Comparison of ENCODE assay signal across 37 cellular contexts in genomic region chr1:215064327-215064726, GRCh38. TPM values are rescaled to one million over a fixed set of nuclear protein-coding genes. Genes with fewer than 3 reads are reported as not detected.
"Had no signal": no experiment of that assay in that cellular context is flagged by ENCODE, and none has a peak within 500 bp of the region (broad histone marks: within the 10 kb centered on the region; RNA-seq: fewer than 3 reads in every experiment).

No MANE protein-coding gene starts in this region.

- H3K27ac Mint-ChIP-seq: activated CD4-positive, alpha-beta memory T cell treated with anti-CD3 and anti-CD28 coated beads for 36 hours; activated CD4-positive, alpha-beta T cell treated with anti-CD3 and anti-CD28 coated beads for 36 hours; activated CD4-positive, alpha-beta T cell treated with anti-CD3 and anti-CD28 coated beads, Interleukin-2, amount 10 ng/mL, durations not matched to agents 24 days and 14 days; activated CD8-positive, alpha-beta memory T cell treated with anti-CD3 and anti-CD28 coated beads, Interleukin-2, amount 10 ng/mL, durations not matched to agents 7 days and 5 days; activated CD8-positive, alpha-beta T cell treated with anti-CD3 and anti-CD28 coated beads, Interleukin-2, amount 10 ng/mL, durations not matched to agents 7 days and 5 days; activated naive CD4-positive, alpha-beta T cell treated with anti-CD3 and anti-CD28 coated beads for 36 hours; activated naive CD4-positive, alpha-beta T cell treated with anti-CD3 and anti-CD28 coated beads, Interleukin-2, amount 50 U/mL, for 24 hours; activated naive CD8-positive, alpha-beta T cell treated with anti-CD3 and anti-CD28 coated beads for 36 hours; activated naive CD8-positive, alpha-beta T cell treated with anti-CD3 and anti-CD28 coated beads, Interleukin-2, amount 50 U/mL, for 24 hours; activated T-helper 1 cell treated with anti-CD3 and anti-CD28 coated beads, Interleukin-12 subunit alpha, Interleukin-12 subunit beta, Interleukin-2, Interleukin-4 antibody, amounts not matched to agents 30 ng/mL and 10 ng/mL and 1 ng/mL, durations not matched to agents 14 hours and 24 hours and 36 hours; activated T-helper 2 cell treated with anti-CD3 and anti-CD28 coated beads, Interferon-gamma antibody, Interleukin-2, Interleukin-4, amounts not matched to agents 10 μg/mL and 5 μg/mL and 100 μg/mL, durations not matched to agents 14 hours and 24 hours and 36 hours had no signal

- H3K27me3 Mint-ChIP-seq: activated CD4-positive, alpha-beta memory T cell treated with anti-CD3 and anti-CD28 coated beads for 36 hours; activated CD4-positive, alpha-beta T cell treated with anti-CD3 and anti-CD28 coated beads, Interleukin-2, amount 10 ng/mL, durations not matched to agents 24 days and 14 days; activated CD8-positive, alpha-beta memory T cell treated with anti-CD3 and anti-CD28 coated beads, Interleukin-2, amount 10 ng/mL, durations not matched to agents 7 days and 5 days had no signal

- H3K79me2 ChIP-seq: hepatocyte had no signal

- H3K36me3 ChIP-seq: adrenal gland, cardiac muscle cell, colonic mucosa, gastroesophageal sphincter, heart right ventricle had no signal

- H3K27me3 ChIP-seq: adrenal gland, body of pancreas, cardiac muscle cell, colonic mucosa, gastroesophageal sphincter, hepatocyte had no signal

- H3K9me3 ChIP-seq: body of pancreas, colonic mucosa, gastroesophageal sphincter, heart right ventricle had no signal

- H3K4me3 Mint-ChIP-seq: activated CD4-positive, alpha-beta memory T cell treated with anti-CD3 and anti-CD28 coated beads for 36 hours; activated CD4-positive, alpha-beta T cell treated with anti-CD3 and anti-CD28 coated beads for 36 hours; activated CD4-positive, alpha-beta T cell treated with anti-CD3 and anti-CD28 coated beads, Interleukin-2, amount 10 ng/mL, durations not matched to agents 24 days and 14 days; activated CD8-positive, alpha-beta memory T cell treated with anti-CD3 and anti-CD28 coated beads, Interleukin-2, amount 10 ng/mL, durations not matched to agents 7 days and 5 days; activated CD8-positive, alpha-beta T cell treated with anti-CD3 and anti-CD28 coated beads, Interleukin-2, amount 10 ng/mL, durations not matched to agents 7 days and 5 days; activated naive CD4-positive, alpha-beta T cell treated with anti-CD3 and anti-CD28 coated beads for 36 hours; activated naive CD4-positive, alpha-beta T cell treated with anti-CD3 and anti-CD28 coated beads, Interleukin-2, amount 50 U/mL, for 24 hours; activated naive CD8-positive, alpha-beta T cell treated with anti-CD3 and anti-CD28 coated beads for 36 hours; activated naive CD8-positive, alpha-beta T cell treated with anti-CD3 and anti-CD28 coated beads, Interleukin-2, amount 50 U/mL, for 24 hours; activated T-helper 1 cell treated with anti-CD3 and anti-CD28 coated beads, Interleukin-12 subunit alpha, Interleukin-12 subunit beta, Interleukin-2, Interleukin-4 antibody, amounts not matched to agents 30 ng/mL and 10 ng/mL and 1 ng/mL, durations not matched to agents 14 hours and 24 hours and 36 hours had no signal

- H3K27ac ChIP-seq: body of pancreas, cardiac muscle cell, colonic mucosa, gastroesophageal sphincter, heart right ventricle, hepatocyte had no signal

- H3K4me3 ChIP-seq: body of pancreas, cardiac muscle cell, colonic mucosa, gastroesophageal sphincter, heart right ventricle, hepatocyte had no signal

- H3K9me3 Mint-ChIP-seq: activated CD4-positive, alpha-beta memory T cell treated with anti-CD3 and anti-CD28 coated beads for 36 hours; activated CD4-positive, alpha-beta T cell treated with anti-CD3 and anti-CD28 coated beads, Interleukin-2, amount 10 ng/mL, durations not matched to agents 24 days and 14 days; activated naive CD4-positive, alpha-beta T cell treated with anti-CD3 and anti-CD28 coated beads for 36 hours; activated naive CD4-positive, alpha-beta T cell treated with anti-CD3 and anti-CD28 coated beads, Interleukin-2, amount 50 U/mL, for 24 hours; activated naive CD8-positive, alpha-beta T cell treated with anti-CD3 and anti-CD28 coated beads for 36 hours; activated naive CD8-positive, alpha-beta T cell treated with anti-CD3 and anti-CD28 coated beads, Interleukin-2, amount 50 U/mL, for 24 hours; activated T-helper 1 cell treated with anti-CD3 and anti-CD28 coated beads, Interleukin-12 subunit alpha, Interleukin-12 subunit beta, Interleukin-2, Interleukin-4 antibody, amounts not matched to agents 30 ng/mL and 10 ng/mL and 1 ng/mL, durations not matched to agents 14 hours and 24 hours and 36 hours; activated T-helper 2 cell treated with anti-CD3 and anti-CD28 coated beads, Interferon-gamma antibody, Interleukin-2, Interleukin-4, amounts not matched to agents 10 μg/mL and 5 μg/mL and 100 μg/mL, durations not matched to agents 14 hours and 24 hours and 36 hours had no signal

- FAIRE-seq: endometrium, endothelial cell of umbilical vein had no signal

- ATAC-seq: activated CD4-positive, alpha-beta T cell treated with anti-CD3 and anti-CD28 coated beads for 36 hours; activated CD8-positive, alpha-beta memory T cell treated with anti-CD3 and anti-CD28 coated beads, Interleukin-2, amount 10 ng/mL, durations not matched to agents 7 days and 5 days; activated CD8-positive, alpha-beta T cell treated with anti-CD3 and anti-CD28 coated beads, Interleukin-2, amount 10 ng/mL, durations not matched to agents 7 days and 5 days; activated naive CD8-positive, alpha-beta T cell treated with anti-CD3 and anti-CD28 coated beads, Interleukin-2, amount 50 U/mL, for 24 hours; body of pancreas; esophagus mucosa; gastroesophageal sphincter; heart right ventricle had no signal

- H3K36me3 Mint-ChIP-seq: activated CD4-positive, alpha-beta memory T cell treated with anti-CD3 and anti-CD28 coated beads for 36 hours; activated CD8-positive, alpha-beta memory T cell treated with anti-CD3 and anti-CD28 coated beads, Interleukin-2, amount 10 ng/mL, durations not matched to agents 7 days and 5 days; activated naive CD4-positive, alpha-beta T cell treated with anti-CD3 and anti-CD28 coated beads, Interleukin-2, amount 50 U/mL, for 24 hours; activated naive CD8-positive, alpha-beta T cell treated with anti-CD3 and anti-CD28 coated beads for 36 hours had no signal

- H3K4me1 Mint-ChIP-seq: activated CD4-positive, alpha-beta T cell treated with anti-CD3 and anti-CD28 coated beads for 36 hours; activated CD4-positive, alpha-beta T cell treated with anti-CD3 and anti-CD28 coated beads, Interleukin-2, amount 10 ng/mL, durations not matched to agents 24 days and 14 days; activated CD8-positive, alpha-beta memory T cell treated with anti-CD3 and anti-CD28 coated beads, Interleukin-2, amount 10 ng/mL, durations not matched to agents 7 days and 5 days; activated naive CD4-positive, alpha-beta T cell treated with anti-CD3 and anti-CD28 coated beads, Interleukin-2, amount 50 U/mL, for 24 hours; activated naive CD8-positive, alpha-beta T cell treated with anti-CD3 and anti-CD28 coated beads for 36 hours; activated naive CD8-positive, alpha-beta T cell treated with anti-CD3 and anti-CD28 coated beads, Interleukin-2, amount 50 U/mL, for 24 hours had no signal

- H3K4me1 ChIP-seq: body of pancreas, colonic mucosa, gastroesophageal sphincter, heart right ventricle had no signal

- H3K4me2 ChIP-seq: hepatocyte had no signal

- DNase-seq: activated CD4-positive, alpha-beta memory T cell treated with anti-CD3 and anti-CD28 coated beads for 36 hours; activated CD4-positive, alpha-beta T cell treated with anti-CD3 and anti-CD28 coated beads for 36 hours; activated CD4-positive, alpha-beta T cell treated with anti-CD3 and anti-CD28 coated beads, Interleukin-2, amount 10 ng/mL, durations not matched to agents 24 days and 14 days; activated CD4-positive, CD25-positive, alpha-beta regulatory T cell; activated CD4-positive, CD25-positive, alpha-beta regulatory T cell treated with anti-CD3 and anti-CD28 coated beads, Interleukin-2, amount 50 U/mL, for 72 hours; activated CD8-positive, alpha-beta memory T cell treated with anti-CD3 and anti-CD28 coated beads, Interleukin-2, amount 10 ng/mL, durations not matched to agents 7 days and 5 days; activated CD8-positive, alpha-beta memory T cell treated with anti-CD3 and anti-CD28 coated beads, Interleukin-2, amount 50 U/mL, for 4 hours; activated CD8-positive, alpha-beta T cell treated with anti-CD3 and anti-CD28 coated beads, Interleukin-2, amount 10 ng/mL, durations not matched to agents 7 days and 5 days; activated effector memory CD4-positive, alpha-beta T cell treated with anti-CD3 and anti-CD28 coated beads, Interleukin-2, amount 50 U/mL, for 16 hours; activated naive CD4-positive, alpha-beta T cell treated with anti-CD3 and anti-CD28 coated beads for 36 hours; activated naive CD8-positive, alpha-beta T cell treated with anti-CD3 and anti-CD28 coated beads for 36 hours; activated naive CD8-positive, alpha-beta T cell treated with anti-CD3 and anti-CD28 coated beads, Interleukin-2, amount 50 U/mL, for 24 hours; activated T-cell treated with anti-CD3 and anti-CD28 coated beads, Interleukin-2, amount 50 U/mL, for 1 hour; activated T-cell treated with anti-CD3 and anti-CD28 coated beads, Interleukin-2, amount 50 U/mL, for 48 hours; amygdala; aorta; body of pancreas; central memory CD4-positive, alpha-beta T cell; cerebellar nuclear complex; colonic mucosa; effector CD8-positive, alpha-beta T cell; foreskin fibroblast; heart right ventricle; T-helper 2 cell had no signal

- H2AFZ ChIP-seq: hepatocyte had no signal

RNA-seq across cellular contexts. Expression of gene KCNK2, which starts 18.2 kb away (rescaled TPM):
- total RNA-seq: activated CD4-positive, alpha-beta memory T cell treated with anti-CD3 and anti-CD28 coated beads for 36 hours; activated CD4-positive, alpha-beta T cell treated with anti-CD3 and anti-CD28 coated beads for 36 hours; activated CD4-positive, alpha-beta T cell treated with anti-CD3 and anti-CD28 coated beads, Interleukin-2, amount 10 ng/mL, durations not matched to agents 24 days and 14 days; activated CD8-positive, alpha-beta memory T cell treated with anti-CD3 and anti-CD28 coated beads for 36 hours; activated CD8-positive, alpha-beta memory T cell treated with anti-CD3 and anti-CD28 coated beads, Interleukin-2, amount 10 ng/mL, durations not matched to agents 7 days and 5 days; activated CD8-positive, alpha-beta T cell treated with anti-CD3 and anti-CD28 coated beads, Interleukin-2, amount 10 ng/mL, durations not matched to agents 7 days and 5 days; activated naive CD4-positive, alpha-beta T cell treated with anti-CD3 and anti-CD28 coated beads for 36 hours; activated naive CD8-positive, alpha-beta T cell treated with anti-CD3 and anti-CD28 coated beads for 36 hours; activated T-helper 1 cell treated with anti-CD3 and anti-CD28 coated beads, Interleukin-12 subunit alpha, Interleukin-12 subunit beta, Interleukin-2, Interleukin-4 antibody, amounts not matched to agents 30 ng/mL and 10 ng/mL and 1 ng/mL, durations not matched to agents 14 hours and 24 hours and 36 hours; activated T-helper 2 cell treated with anti-CD3 and anti-CD28 coated beads, Interferon-gamma antibody, Interleukin-2, Interleukin-4, amounts not matched to agents 10 μg/mL and 5 μg/mL and 100 μg/mL, durations not matched to agents 14 hours and 24 hours and 36 hours; cardiac muscle cell; epithelial cell of proximal tubule; glomerular endothelial cell had no signal
- polyA plus RNA-seq: cardiac muscle cell had no signal
